Comparison of ENCODE assay signal across 1 cellular context in the genomic region with DNA sequence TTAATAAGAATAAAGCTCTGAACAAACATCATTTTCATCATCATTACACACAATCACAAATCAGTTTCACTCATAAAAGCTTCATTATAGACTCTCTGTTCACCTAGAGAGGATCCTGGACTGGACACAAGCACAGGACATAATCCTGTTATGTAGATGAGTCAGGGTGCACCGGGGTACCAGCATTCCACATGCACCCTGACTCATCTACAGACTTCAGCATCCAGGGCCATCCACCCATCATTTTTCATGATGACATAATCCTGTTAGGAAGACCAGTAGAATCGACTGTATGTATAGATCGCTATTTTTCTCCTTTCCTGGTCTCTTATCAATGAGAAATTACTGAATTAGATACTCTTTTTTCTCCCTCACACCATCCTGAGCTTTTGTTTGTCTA.
TF ChIP-seq lines count a peak whose summit lies in the region.

No MANE protein-coding gene starts in this region.

TF ChIP-seq in IMR-90, 13 proteins besides CTCF, POLR2A, EP300 and RAD21:
- TF ChIP-seq BHLHE40 (IDR thresholded peaks at IDR 0.05; ENCODE audit: low read depth, low read length), result no peak
- TF ChIP-seq FOS (IDR thresholded peaks at IDR 0.05; ENCODE audit: low read depth, low read length), result peak; percentile 45
- no peak for TF ChIP-seq NFE2L2 (IDR thresholded peaks at IDR 0.05; ENCODE audit: low read depth, low read length)
